ENCODE assay signal across 22 cellular contexts in the genomic region with DNA sequence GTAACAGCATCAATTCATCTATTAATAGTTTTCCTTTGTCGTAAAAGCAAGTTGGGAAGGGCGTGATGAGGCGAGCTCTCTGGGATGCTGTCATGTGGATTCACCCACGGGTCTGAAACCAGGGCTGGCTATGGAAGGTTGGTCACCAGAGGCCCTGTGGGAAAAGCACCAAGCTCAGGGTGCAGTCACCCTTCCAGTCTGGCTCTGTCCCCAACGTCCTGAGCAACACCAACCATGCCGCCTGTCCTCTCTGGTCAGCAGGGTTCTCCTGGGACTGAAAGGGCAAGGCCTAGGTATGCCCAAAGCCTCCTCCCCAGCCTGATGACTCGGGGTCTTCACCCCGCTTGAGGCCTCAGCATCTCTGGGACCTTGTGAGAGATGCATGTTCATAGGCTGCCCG.
DNase-seq lines count a peak whose midpoint lies in the region; ATAC-seq, FAIRE-seq and TF ChIP-seq lines count a peak whose summit lies in the region.
"Had no signal": no experiment of that assay in that cellular context is flagged by ENCODE, and none has a peak within 500 bp of the region (broad histone marks: within the 10 kb centered on the region; RNA-seq: fewer than 3 reads in every experiment).

No MANE protein-coding gene starts in this region.

- H3K4me3 Mint-ChIP-seq in activated CD4-positive, alpha-beta T cell treated with anti-CD3 and anti-CD28 coated beads for 36 hours = no peak overlapping the region

- H3K79me1 ChIP-seq in H1 (ENCODE audit: low read depth, low read length) (no peaks in the 10 kb centered on the region), trophoblast cell (ENCODE audit: low read length) (peaks cover 20% of the 10 kb centered on the region)

- H2AK5ac ChIP-seq in H1 (ENCODE audit: low read depth, low read length) = peak overlapping the region; percentile 4
- H2AK5ac ChIP-seq in trophoblast cell (ENCODE audit: low read length) = peak overlapping the region; percentile 77

- H2BK12ac ChIP-seq in H1 (ENCODE audit: low read depth, low read length) = peak overlapping the region; percentile 51; the same call in 1 of the 2 replicates
- H2BK12ac ChIP-seq in trophoblast cell (ENCODE audit: low read length) = peak overlapping the region; percentile 76

- H3K23ac ChIP-seq in H1 (ENCODE audit: insufficient read length) (no peak overlapping the region), trophoblast cell (ENCODE audit: low read length) (no peak overlapping the region)

- no peak for ATAC-seq in activated CD4-positive, alpha-beta T cell treated with anti-CD3 and anti-CD28 coated beads for 36 hours
- ATAC-seq in GM18861 (IDR thresholded peaks at IDR 0.05; ENCODE audit: unreplicated experiment) (no peak), HG03439 (IDR thresholded peaks at IDR 0.05; ENCODE audit: unreplicated experiment) (no peak)

- TF ChIP-seq POLR2A in H1 (IDR thresholded peaks at IDR 0.05; ENCODE audit: control extremely low read depth in 1 of 2, low read depth in 2 of 2, low read length in 2 of 2) = no peak

- H3K36me3 ChIP-seq in OCI-LY3 (replicated peaks; ENCODE audit: low read depth, low read length) = no peaks in the 10 kb centered on the region
- H3K36me3 ChIP-seq in H1 (ENCODE audit: control insufficient read depth in 2 of 4, insufficient read depth in 4 of 4, low read length in 3 of 4) = no peaks in the 10 kb centered on the region
- no peaks in the 10 kb centered on the region for H3K36me3 ChIP-seq in trophoblast cell (ENCODE audit: control insufficient read depth in 1 of 2, insufficient read depth in 2 of 2, low read length in 2 of 2)
- H3K36me3 ChIP-seq: BE2C had no signal

- DNase-seq in ELF-1 (ENCODE audit: low read depth, low spot score) (peak; percentile 34), H1 (ENCODE audit: low read depth in 1 of 2, low spot score in 2 of 2) (no peak), trophoblast cell (no peak), SK-N-DZ (ENCODE audit: low spot score) (no peak)
- DNase-seq in activated CD4-positive, alpha-beta T cell treated with anti-CD3 and anti-CD28 coated beads for 36 hours = no peak
- DNase-seq: BE2C; CD4-positive, alpha-beta memory T cell; DMS153; GF-D8; HCEC 1CT; MV-4-11; NCI-H1417 treated with DMSO at 0.1 percent for 48 hours; NCI-H1930; NCI-H226; NCI-H524; SIG-M5 had no signal

- TF ChIP-seq CTCF in OCI-LY3 (IDR thresholded peaks at IDR 0.05; ENCODE audit: low read depth, low read length) (no peak), H1 (IDR thresholded peaks at IDR 0.05; ENCODE audit: control extremely low read depth in 1 of 3, insufficient read depth in 1 of 3, low read depth in 1 of 3, low read length in 3 of 3) (no peak)

- CTCF ChIA-PET in H1 (lab: Charles Lee; ENCODE audit: partially characterized antibody) = interaction anchor here (0.8 to 3.5 kb wide), 23 partner anchors 10 to 194 kb away, joined by 3 to 25 read pairs (median 5); no protein-coding TSS in a partner anchor
- CTCF ChIA-PET in activated CD4-positive, alpha-beta T cell treated with anti-CD3 and anti-CD28 coated beads for 36 hours (lab: Charles Lee) = no interaction called here

- H3K4me3 ChIP-seq in OCI-LY3 (ENCODE audit: low read length) (peak overlapping the region; percentile 72), H1 (ENCODE audit: extremely low read depth in 1 of 4, insufficient read depth in 2 of 4, low read depth in 3 of 4, low read length in 4 of 4) (no peak overlapping the region), trophoblast cell (ENCODE audit: low read depth, low read length) (no peak overlapping the region)

- peak overlapping the region; percentile 14 for H4K91ac ChIP-seq in H1 (replicated peaks; ENCODE audit: insufficient read length, low read length)
- peak overlapping the region; percentile 46 for H4K91ac ChIP-seq in trophoblast cell (ENCODE audit: low read depth, low read length)

- H2BK120ac ChIP-seq in H1 (replicated peaks; ENCODE audit: low read depth, low read length) = no peak overlapping the region
- H2BK120ac ChIP-seq in trophoblast cell (ENCODE audit: insufficient read depth, low read length, poor library complexity) = peak overlapping the region; percentile 5

- peak overlapping the region; percentile 31 for H3K27ac ChIP-seq in OCI-LY3 (ENCODE audit: low read length)
- no peak overlapping the region for H3K27ac ChIP-seq in H1 (ENCODE audit: low read depth, low read length)
- H3K27ac ChIP-seq in trophoblast cell (ENCODE audit: low read depth, low read length) = no peak overlapping the region
- H3K27ac ChIP-seq: KMS-11, RWPE1 had no signal

- 85% methylated on average over 9 of the region's 9 CpGs; no CpG with 5 or more reads in 1 of the 2 experiments for WGBS in H1 (ENCODE audit: extremely low coverage in 1 of 2, insufficient coverage in 1 of 2, insufficient read length in 1 of 2, insufficient replicate concordance in 2 of 2, low coverage in 1 of 2, low lambda C conversion rate in 2 of 2, missing lambda C conversion rate in 1 of 2), 2 experiments
- no CpG with 5 or more reads among the region's 9 CpGs for WGBS in trophoblast cell (ENCODE audit: extremely low coverage, insufficient coverage, insufficient read length)

- peaks cover 14% of the 10 kb centered on the region for H3K4me1 Mint-ChIP-seq in activated CD4-positive, alpha-beta T cell treated with anti-CD3 and anti-CD28 coated beads for 36 hours

- H2AFZ ChIP-seq in OCI-LY3 (ENCODE audit: low read depth, low read length) (no peak overlapping the region), H1 (ENCODE audit: low read length) (no peak overlapping the region), trophoblast cell (ENCODE audit: insufficient read depth, low read length, poor library complexity) (no peak overlapping the region)

- intact Hi-C loops in activated CD4-positive, alpha-beta T cell treated with anti-CD3 and anti-CD28 coated beads for 36 hours (cut with DNase I, micrococcal nuclease) = loop anchor here (2.0 to 10.0 kb wide), 2 partner anchors 273 to 277 kb away; no protein-coding TSS in a partner anchor

- H3K4ac ChIP-seq in H1 (replicated peaks; ENCODE audit: insufficient read length, low read depth, low read length) = no peak overlapping the region
- no peak overlapping the region for H3K4ac ChIP-seq in trophoblast cell (ENCODE audit: low read depth, low read length)

- H4K20me1 ChIP-seq in OCI-LY3 (ENCODE audit: insufficient read depth, low read length) (peaks cover 31% of the 10 kb centered on the region), H1 (replicated peaks in 1 of 2; ENCODE audit: control insufficient read depth in 1 of 2, insufficient read depth in 2 of 2, low read length in 2 of 2) (no peaks in the 10 kb centered on the region)

- 0 out of 2 replicates have a peak overlapping the region, but pooled peaks have one; percentile 5 for H2BK5ac ChIP-seq in H1 (ENCODE audit: low read depth, low read length)
- H2BK5ac ChIP-seq in trophoblast cell (ENCODE audit: low read depth, low read length, poor library complexity) = peak overlapping the region; percentile 13

- H3K9me3 Mint-ChIP-seq in activated CD4-positive, alpha-beta T cell treated with anti-CD3 and anti-CD28 coated beads for 36 hours (ENCODE audit: low read depth) = peaks cover 2% of the 10 kb centered on the region

- H3K9me3 ChIP-seq in OCI-LY3 (ENCODE audit: insufficient read depth, low read length) (no peaks in the 10 kb centered on the region), H1 (ENCODE audit: insufficient read depth in 2 of 2, low read depth in 1 of 2, low read length in 1 of 2) (no peaks in the 10 kb centered on the region), trophoblast cell (ENCODE audit: insufficient read depth, low read depth, low read length) (no peaks in the 10 kb centered on the region)
- H3K9me3 ChIP-seq: BE2C had no signal

- no peak overlapping the region for H3K56ac ChIP-seq in H1 (replicated peaks; ENCODE audit: insufficient read length, low read depth, low read length)

- H3K79me2 ChIP-seq in OCI-LY3 (ENCODE audit: low read length) (no peaks in the 10 kb centered on the region), H1 (ENCODE audit: control insufficient read depth in 1 of 2, insufficient read depth in 2 of 2, low read length in 2 of 2) (no peaks in the 10 kb centered on the region), trophoblast cell (ENCODE audit: control insufficient read depth, insufficient read depth, low read length, poor library complexity) (peaks cover 3% of the 10 kb centered on the region)

- H3K9ac ChIP-seq in OCI-LY3 (ENCODE audit: low read length) (peak overlapping the region; percentile 52), H1 (replicated peaks in 1 of 4; ENCODE audit: extremely low read depth in 1 of 4, low read depth in 3 of 4, low read length in 3 of 4) (no peak overlapping the region), trophoblast cell (ENCODE audit: low read length) (no peak overlapping the region)
- H3K9ac ChIP-seq: KMS-11 had no signal

- H3K27me3 ChIP-seq in OCI-LY3 (ENCODE audit: low read depth, low read length) (peaks cover 62% of the 10 kb centered on the region), H1 (replicated peaks in 1 of 4; ENCODE audit: control insufficient read depth in 3 of 4, extremely low read depth in 1 of 4, insufficient read depth in 3 of 4, low read length in 3 of 4) (peaks cover 0 to 26% (median 12%) of the 10 kb centered on the region in 4 experiments; a peak in 5 of 7 replicates), trophoblast cell (ENCODE audit: insufficient read depth, low read length) (no peaks in the 10 kb centered on the region)
- H3K27me3 ChIP-seq: BE2C had no signal

- TF ChIP-seq EP300 in H1 (IDR thresholded peaks at IDR 0.05; ENCODE audit: borderline replicate concordance in 1 of 2, low read depth in 2 of 2, low read length in 2 of 2) = no peak

- peaks cover 10% of the 10 kb centered on the region for H3K27me3 Mint-ChIP-seq in activated CD4-positive, alpha-beta T cell treated with anti-CD3 and anti-CD28 coated beads for 36 hours

- H4K5ac ChIP-seq in H1 (ENCODE audit: insufficient read length, low read depth, low read length) = no peak overlapping the region

- H3K4me1 ChIP-seq in OCI-LY3 (ENCODE audit: low read length) (peaks cover 55% of the 10 kb centered on the region), H1 (replicated peaks in 1 of 4; ENCODE audit: control insufficient read depth in 3 of 4, insufficient read depth in 4 of 4, low read length in 3 of 4) (peaks cover 3 to 27% (median 20%) of the 10 kb centered on the region in 4 experiments), trophoblast cell (ENCODE audit: control insufficient read depth in 1 of 2, insufficient read depth in 2 of 2, low read length in 2 of 2) (peaks cover 29 to 40% of the 10 kb centered on the region in 2 experiments)

- H4K12ac ChIP-seq in trophoblast cell (ENCODE audit: low read depth, low read length) = no peak overlapping the region

- no peaks in the 10 kb centered on the region for H3K23me2 ChIP-seq in H1 (ENCODE audit: low read depth, low read length)

- peak overlapping the region; percentile 37; the same call in 1 of the 2 replicates for H2BK20ac ChIP-seq in H1 (ENCODE audit: low read length)

- H3K4me2 ChIP-seq in OCI-LY3 (ENCODE audit: low read length) (peak overlapping the region; percentile 93), H1 (ENCODE audit: insufficient read depth in 1 of 2, low read depth in 2 of 2, low read length in 2 of 2) (peak overlapping the region in 1 of 2 experiments; percentile 29; a peak in 2 of 4 replicates), trophoblast cell (ENCODE audit: low read length) (no peak overlapping the region)
- H3K4me2 ChIP-seq: KMS-11 had no signal

- H2BK15ac ChIP-seq in H1 (ENCODE audit: low read length) = peak overlapping the region; percentile 24; the same call in 1 of the 2 replicates

- FAIRE-seq in H1 (lab: Jason Lieb, UNC) = no peak
- FAIRE-seq: A204.1 had no signal

- H3K18ac ChIP-seq in H1 (ENCODE audit: extremely low read depth, low read length) = no peak overlapping the region; the same call in 1 of the 2 replicates
- peak overlapping the region; percentile 41 for H3K18ac ChIP-seq in trophoblast cell (ENCODE audit: low read length)

- no peak for TF ChIP-seq RAD21 in H1 (IDR thresholded peaks at IDR 0.05 in 1 of 2, conservative IDR thresholded peaks at IDR 0.05 in 1 of 2; ENCODE audit: low read depth in 2 of 2, low read length in 2 of 2)

- H3K14ac ChIP-seq in H1 (ENCODE audit: insufficient read length) (no peak overlapping the region), trophoblast cell (ENCODE audit: low read length) (peak overlapping the region; percentile 52)

- H3K27ac Mint-ChIP-seq in activated CD4-positive, alpha-beta T cell treated with anti-CD3 and anti-CD28 coated beads for 36 hours = no peak overlapping the region
- H3K27ac Mint-ChIP-seq: CD4-positive, alpha-beta memory T cell had no signal

- H4K8ac ChIP-seq in H1 (ENCODE audit: extremely low read depth, insufficient read depth, low read length) (no peak overlapping the region), trophoblast cell (ENCODE audit: low read depth, low read length) (peak overlapping the region; percentile 21)

- H3K36me3 Mint-ChIP-seq in activated CD4-positive, alpha-beta T cell treated with anti-CD3 and anti-CD28 coated beads for 36 hours (ENCODE audit: low read depth) = peaks cover 2% of the 10 kb centered on the region

- POLR2A ChIA-PET in H1 (lab: Charles Lee; ENCODE audit: partially characterized antibody) = interaction anchor here (1.1 kb wide), 1 partner anchor 338 kb away, joined by 3 read pairs; no protein-coding TSS in a partner anchor
- POLR2A ChIA-PET in activated CD4-positive, alpha-beta T cell treated with anti-CD3 and anti-CD28 coated beads for 36 hours (lab: Charles Lee) = no interaction called here
